1 cellular context compared by ENCODE assay signal in genomic region chr14:105206873-105207272, GRCh38.
TF ChIP-seq lines count a peak whose summit lies in the region.

No MANE protein-coding gene starts in this region.

TF ChIP-seq in HepG2, 621 proteins besides CTCF, POLR2A, EP300 and RAD21:
- TF ChIP-seq ATF2 (CRISPR knock-in tag; IDR thresholded peaks at IDR 0.05) (no peak), FOXO1 (CRISPR knock-in tag; IDR thresholded peaks at IDR 0.05) (no peak), CENPBD1 (CRISPR knock-in tag; IDR thresholded peaks at IDR 0.05; ENCODE audit: borderline replicate concordance, low read depth) (no peak), ZNF670 (CRISPR knock-in tag; IDR thresholded peaks at IDR 0.05; ENCODE audit: borderline replicate concordance) (no peak), ZNF160 (CRISPR knock-in tag; IDR thresholded peaks at IDR 0.05) (no peak), ZNF678 (CRISPR knock-in tag; IDR thresholded peaks at IDR 0.05) (no peak), CREB3 (CRISPR knock-in tag; IDR thresholded peaks at IDR 0.05) (no peak), REST (IDR thresholded peaks at IDR 0.05; ENCODE audit: borderline replicate concordance in 1 of 2, low read depth in 1 of 2, low read length in 2 of 2) (no peak), ZNF737 (CRISPR knock-in tag; IDR thresholded peaks at IDR 0.05; ENCODE audit: borderline replicate concordance) (no peak), FOSL1 (CRISPR knock-in tag; IDR thresholded peaks at IDR 0.05; ENCODE audit: borderline replicate concordance) (no peak), ISX (CRISPR knock-in tag; conservative IDR thresholded peaks at IDR 0.05) (no peak), STAG1 (CRISPR knock-in tag; IDR thresholded peaks at IDR 0.05) (no peak), ZNF30 (CRISPR knock-in tag; IDR thresholded peaks at IDR 0.05) (no peak), GFI1 (CRISPR knock-in tag; IDR thresholded peaks at IDR 0.05; ENCODE audit: borderline replicate concordance) (no peak), ZNF296 (CRISPR knock-in tag; conservative IDR thresholded peaks at IDR 0.05) (no peak)
